8 cellular contexts compared by ENCODE assay signal in the genomic region with DNA sequence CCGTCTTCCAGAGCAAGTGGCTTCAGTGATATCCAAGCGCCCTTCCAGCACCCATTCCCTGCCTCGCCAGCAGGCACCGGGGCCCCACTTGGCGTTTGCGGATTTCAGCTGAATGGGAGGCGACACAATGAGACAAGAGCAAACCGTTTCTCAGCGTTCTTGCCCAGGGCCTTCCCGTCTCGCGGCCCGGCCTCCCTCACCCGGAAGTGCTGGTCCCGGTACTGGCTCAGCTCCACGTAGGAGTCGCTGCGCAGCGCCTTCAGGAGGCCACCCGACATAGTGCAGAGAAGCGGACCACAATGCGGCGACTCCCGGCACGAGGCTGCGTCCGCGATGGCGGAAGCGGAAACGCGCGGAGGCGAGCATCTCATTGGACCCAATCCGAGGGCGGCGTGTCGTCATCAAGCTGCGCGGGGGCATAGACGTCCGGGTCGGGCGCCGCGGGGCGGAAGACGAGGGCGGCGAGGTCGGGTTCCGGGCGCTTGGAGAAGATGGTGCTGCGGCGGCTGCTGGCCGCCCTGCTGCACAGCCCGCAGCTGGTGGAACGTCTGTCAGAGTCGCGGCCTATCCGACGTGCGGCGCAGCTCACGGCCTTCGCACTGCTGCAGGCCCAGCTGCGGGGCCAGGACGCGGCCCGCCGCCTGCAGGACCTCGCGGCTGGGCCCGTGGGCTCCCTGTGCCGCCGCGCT. TPM values are rescaled to one million over a fixed set of nuclear protein-coding genes. Genes with fewer than 3 reads are reported as not detected.
DNase-seq lines count a peak whose midpoint lies in the region; ATAC-seq and TF ChIP-seq lines count a peak whose summit lies in the region.

A gene (minus strand): TSS at position 303 of the 689 bp plus-strand sequence. CDS start 25 bp downstream, at position 278.

- peaks cover 13 to 65% (median 57%) of the 10 kb centered on the region in 11 experiments; a peak in 17 of 22 replicates for H4K20me1 ChIP-seq in BLaER1 treated with 17β-estradiol and CSF1 and Interleukin-3, amounts not matched to agents 10 nM and 100 nM

- peak within 1 kb of the TSS; percentile 93 to 99 (median 97) for H3K9ac ChIP-seq in BLaER1 treated with 17β-estradiol and CSF1 and Interleukin-3, amounts not matched to agents 10 nM and 100 nM
- H3K9ac ChIP-seq in colonic mucosa (ENCODE audit: low read depth in 2 of 2, low read length in 2 of 2), result peak within 1 kb of the TSS; percentile 83 to 96

- H3K9me3 ChIP-seq in BLaER1 treated with 17β-estradiol and CSF1 and Interleukin-3, amounts not matched to agents 10 nM and 100 nM (replicated peaks in 1 of 11), result no peaks in the 10 kb centered on the region
- H3K9me3 ChIP-seq in colonic mucosa, result no peaks in the 10 kb centered on the region

- peak; percentile 89 for DNase-seq in GM19240 (ENCODE audit: insufficient read length, low spot score)
- peak; percentile 88 for DNase-seq in NCI-H524 treated with DMSO at 0.1 percent for 48 hours (lab: John Stamatoyannopoulos, UW)
- DNase-seq in activated CD4-positive, alpha-beta T cell treated with anti-CD3 and anti-CD28 coated beads for 48 hours, result peak; percentile 100
- peak; percentile 99 for DNase-seq in colonic mucosa
- peak; percentile 99 to 100 for DNase-seq in left colon
- peak; percentile 100 for DNase-seq in stimulated activated CD4-positive, alpha-beta T cell treated with anti-CD3 and anti-CD28 coated beads, Interleukin-1b, Interleukin-23, amount 100 ng/mL, for 48 hours

- ATAC-seq in HG03460 (IDR thresholded peaks at IDR 0.05; ENCODE audit: unreplicated experiment), result peak; percentile 89
- ATAC-seq in left colon, result peak; percentile 82

- TF ChIP-seq CTCF in colonic mucosa (IDR thresholded peaks at IDR 0.05), result peak; percentile 48

- intact Hi-C loops in colonic mucosa (cut with DNase I), result no loop called here
- intact Hi-C loops in left colon (cut with DNase I, micrococcal nuclease), result no loop called here

- H3K4me2 ChIP-seq in BLaER1 treated with 17β-estradiol and CSF1 and Interleukin-3, amounts not matched to agents 10 nM and 100 nM, result peak within 1 kb of the TSS; percentile 92 to 99 (median 97)

- peak within 1 kb of the TSS; percentile 82 to 100 (median 96) for H3K4me3 ChIP-seq in BLaER1 treated with 17β-estradiol and CSF1 and Interleukin-3, amounts not matched to agents 10 nM and 100 nM
- H3K4me3 ChIP-seq in colonic mucosa, result peak within 1 kb of the TSS; percentile 98

- peaks cover 20 to 42% (median 33%) of the 10 kb centered on the region in 11 experiments for H3K36me3 ChIP-seq in BLaER1 treated with 17β-estradiol and CSF1 and Interleukin-3, amounts not matched to agents 10 nM and 100 nM
- no peaks in the 10 kb centered on the region for H3K36me3 ChIP-seq in colonic mucosa

- peaks cover 52 to 60% (median 58%) of the 10 kb centered on the region in 10 experiments for H3K4me1 ChIP-seq in BLaER1 treated with 17β-estradiol and CSF1 and Interleukin-3, amounts not matched to agents 10 nM and 100 nM
- H3K4me1 ChIP-seq in colonic mucosa, result peaks cover 8% of the 10 kb centered on the region

- peak within 1 kb of the TSS; percentile 90 to 99 (median 96) for H3K27ac ChIP-seq in BLaER1 treated with 17β-estradiol and CSF1 and Interleukin-3, amounts not matched to agents 10 nM and 100 nM
- H3K27ac ChIP-seq in colonic mucosa, result peak within 1 kb of the TSS; percentile 97

- no peaks in the 10 kb centered on the region for H3K27me3 ChIP-seq in BLaER1 treated with 17β-estradiol and CSF1 and Interleukin-3, amounts not matched to agents 10 nM and 100 nM
- H3K27me3 ChIP-seq in colonic mucosa, result no peaks in the 10 kb centered on the region

RNA-seq across cellular contexts. Expression of the gene that starts here (rescaled TPM):
- total RNA-seq in colonic mucosa (10 to 100 TPM; 61.8 to 92.8 TPM), left colon (10 to 100 TPM; 54.3 to 55.4 TPM)

Comparison
In these comparisons a context has a peak if more than half of its experiments do, and no peak if none do; other contexts are left out.
1. Peak in every context shown above with its lines: DNase-seq, ATAC-seq, H3K4me3 ChIP-seq and H3K27ac ChIP-seq.